8 cellular contexts compared by ENCODE assay signal in genomic region chr11:77151804-77152513, GRCh38. TPM values are rescaled to one million over a fixed set of nuclear protein-coding genes. Genes with fewer than 3 reads are reported as not detected.
DNase-seq lines count a peak whose midpoint lies in the region; ATAC-seq and TF ChIP-seq lines count a peak whose summit lies in the region.

No MANE protein-coding gene starts in this region.

- intact Hi-C loops in sciatic nerve (cut with DNase I), result no loop called here

- ATAC-seq in sciatic nerve (peak; percentile 34), GM21526 (IDR thresholded peaks at IDR 0.05; ENCODE audit: low FRiP score, unreplicated experiment) (no peak), omental fat pad (ENCODE audit: low FRiP score) (no peak), upper lobe of left lung (ENCODE audit: low FRiP score in 2 of 2) (no peak)

- no peaks in the 10 kb centered on the region for H3K36me3 ChIP-seq in upper lobe of left lung

- DNase-seq in DMS79 (lab: John Stamatoyannopoulos, UW) (peak; percentile 58), RPMI7951 (ENCODE audit: low read depth) (peak; percentile 52), sciatic nerve (ENCODE audit: low spot score) (no peak), omental fat pad (ENCODE audit: low spot score) (no peak), NOMO-1 (lab: John Stamatoyannopoulos, UW; ENCODE audit: unreplicated experiment in 2 of 2) (no peak), upper lobe of left lung (no peak)
- peak; percentile 19 for DNase-seq in activated T-helper 9 cell treated with anti-CD3 and anti-CD28 coated beads, Interleukin-2, amount 50 U/mL, for 16 hours (ENCODE audit: low read depth)

- no peak for TF ChIP-seq EP300 in upper lobe of left lung (IDR thresholded peaks at IDR 0.05)

- H3K27me3 ChIP-seq in upper lobe of left lung, result no peaks in the 10 kb centered on the region

- no peak for TF ChIP-seq POLR2A in upper lobe of left lung (IDR thresholded peaks at IDR 0.05)

- no peak overlapping the region for H3K4me3 ChIP-seq in upper lobe of left lung

- H3K27ac ChIP-seq in upper lobe of left lung, result no peak overlapping the region

- 56 to 67% methylated on average over 10 to 11 of the region's 11 CpGs for WGBS in upper lobe of left lung, 2 donors

- H3K9me3 ChIP-seq in upper lobe of left lung, result no peaks in the 10 kb centered on the region

- H3K4me1 ChIP-seq in upper lobe of left lung, result peaks cover 2 to 26% (median 9%) of the 10 kb centered on the region in 4 donors

- TF ChIP-seq CTCF in omental fat pad (IDR thresholded peaks at IDR 0.05) (no peak), upper lobe of left lung (IDR thresholded peaks at IDR 0.05) (no peak)

RNA-seq across cellular contexts. Expression of gene MYO7A, which starts 23.9 kb away (rescaled TPM):
- 0.29 and 0.36 TPM in 2 replicates for total RNA-seq in RPMI7951 (2014; rRNA removed; shearing (Covaris generic))
- total RNA-seq in sciatic nerve (16.7 TPM), omental fat pad (10 to 100 TPM; 13.4 to 29.9 (median 18.0) TPM), upper lobe of left lung (10 to 100 TPM in 1 of 6 donors, 1 to 10 TPM in 5; 2.4 to 27.2 (median 6.2) TPM)

RNA-seq across cellular contexts. Expression of gene OMP, which starts 49.3 kb away (rescaled TPM):
- not detected in 2 replicates for total RNA-seq in RPMI7951 (2014; rRNA removed; shearing (Covaris generic))
- 2.8 TPM for total RNA-seq in sciatic nerve
- not detected for total RNA-seq in omental fat pad
- 1 to 10 TPM in 1 of 6 donors, under 1 TPM in 1, not detected in 4; 0.77 to 5.2 TPM for total RNA-seq in upper lobe of left lung

Comparison
In these comparisons a context has a peak if more than half of its experiments do, and no peak if none do; other contexts are left out.
1. DNase-seq: peak in DMS79 (single experiment), RPMI7951 (single experiment) and activated T-helper 9 cell treated with anti-CD3 and anti-CD28 coated beads, Interleukin-2, amount 50 U/mL, for 16 hours (single experiment); none in sciatic nerve (single experiment), omental fat pad (single experiment), NOMO-1 (0 of 2) and upper lobe of left lung (0 of 2).